In genomic region chr21:38597436-38597835, GRCh38 we compare ENCODE assay signal across 19 cellular contexts.
"Had no signal": no experiment of that assay in that cellular context is flagged by ENCODE, and none has a peak within 500 bp of the region (broad histone marks: within the 10 kb centered on the region; RNA-seq: fewer than 3 reads in every experiment).

No MANE protein-coding gene starts in this region.

- H3K27ac Mint-ChIP-seq: activated naive CD4-positive, alpha-beta T cell treated with anti-CD3 and anti-CD28 coated beads, Interleukin-2, amount 50 U/mL, for 72 hours; brain; dendritic cell treated with granulocyte-macrophage colony-stimulating factor and Interleukin-4, amounts not matched to agents 40 ng/mL and 50 ng/mL, for 4 days; nephron progenitor cell had no signal

- ATAC-seq: activated CD4-positive, CD25-positive, alpha-beta regulatory T cell treated with anti-CD3 and anti-CD28 coated beads, Interleukin-2, amount 50 U/mL, for 24 hours; heart left ventricle; left ventricle myocardium superior; psoas muscle; right lobe of liver; stimulated activated naive CD8-positive, alpha-beta T cell treated with anti-CD3 and anti-CD28 coated beads, Interleukin-15, Interleukin-2, amounts not matched to agents 100 U/mL and 50 U/mL, for 24 hours; upper lobe of right lung had no signal

- H3K36me3 Mint-ChIP-seq: activated naive CD4-positive, alpha-beta T cell treated with anti-CD3 and anti-CD28 coated beads, Interleukin-2, amount 50 U/mL, for 72 hours; brain had no signal

- DNase-seq: activated CD4-positive, alpha-beta T cell treated with anti-CD3 and anti-CD28 coated beads, Interleukin-2, amount 50 U/mL, for 4 hours; activated T-cell treated with anti-CD3 and anti-CD28 coated beads, Interleukin-2, amount 50 U/mL, for 1 hour; amniotic stem cell; cerebellar nuclear complex; foreskin melanocyte; heart left ventricle; left ventricle myocardium superior; mesendoderm; nephron progenitor cell; psoas muscle; right lobe of liver; stimulated activated naive CD8-positive, alpha-beta T cell treated with anti-CD3 and anti-CD28 coated beads, Interleukin-15, Interleukin-2, amounts not matched to agents 100 U/mL and 50 U/mL, for 24 hours; upper lobe of right lung had no signal

- H3K9me3 Mint-ChIP-seq: activated naive CD4-positive, alpha-beta T cell treated with anti-CD3 and anti-CD28 coated beads, Interleukin-2, amount 50 U/mL, for 72 hours; dendritic cell treated with granulocyte-macrophage colony-stimulating factor and Interleukin-4, amounts not matched to agents 40 ng/mL and 50 ng/mL, for 4 days; nephron progenitor cell had no signal

- H3K4me3 Mint-ChIP-seq: brain; dendritic cell treated with granulocyte-macrophage colony-stimulating factor and Interleukin-4, amounts not matched to agents 40 ng/mL and 50 ng/mL, for 4 days; nephron progenitor cell had no signal

- H3K9me3 ChIP-seq: esophagus muscularis mucosa, heart left ventricle, psoas muscle, right lobe of liver, suprapubic skin, upper lobe of right lung had no signal

- H3K36me3 ChIP-seq: esophagus muscularis mucosa, heart left ventricle, right lobe of liver, suprapubic skin, upper lobe of right lung had no signal

- H3K27me3 ChIP-seq: right lobe of liver had no signal

- H3K4me3 ChIP-seq: esophagus muscularis mucosa, heart left ventricle, psoas muscle, right lobe of liver, suprapubic skin, upper lobe of right lung had no signal
